ENCODE assay signal across 13 cellular contexts in genomic region chr12:69266045-69266635, GRCh38. TPM values are rescaled to one million over a fixed set of nuclear protein-coding genes. Genes with fewer than 3 reads are reported as not detected.
DNase-seq lines count a peak whose midpoint lies in the region; ATAC-seq and TF ChIP-seq lines count a peak whose summit lies in the region.
"Had no signal": no experiment of that assay in that cellular context is flagged by ENCODE, and none has a peak within 500 bp of the region (broad histone marks: within the 10 kb centered on the region; RNA-seq: fewer than 3 reads in every experiment).

No MANE protein-coding gene starts in this region.

- no peak for DNase-seq in activated CD4-positive, alpha-beta T cell treated with anti-CD3 and anti-CD28 coated beads for 36 hours
- no peak for DNase-seq in activated CD4-positive, alpha-beta T cell treated with anti-CD3 and anti-CD28 coated beads for 4 hours
- DNase-seq in SW480 (ENCODE audit: low spot score), result peak; percentile 11
- peak; percentile 72 to 79 for DNase-seq in fibroblast of lung (ENCODE audit: low read depth in 2 of 2)
- DNase-seq in cortex of kidney (lab: John Stamatoyannopoulos, UW), result no peak
- DNase-seq in GM19240 (ENCODE audit: insufficient read length, low spot score), result no peak
- DNase-seq in NCI-H146 treated with DMSO at 0.1 percent for 48 hours (lab: John Stamatoyannopoulos, UW; ENCODE audit: unreplicated experiment), result no peak
- DNase-seq: activated naive CD4-positive, alpha-beta T cell treated with anti-CD3 and anti-CD28 coated beads, Interleukin-2, amount 50 U/mL, for 16 hours; effector CD4-positive, alpha-beta T cell; NCI-H1417 treated with DMSO at 0.1 percent for 48 hours; thyroid gland had no signal

- H3K27me3 ChIP-seq in fibroblast of lung (ENCODE audit: control insufficient read depth, insufficient read depth, low read length), result no peaks in the 10 kb centered on the region
- no peaks in the 10 kb centered on the region for H3K27me3 ChIP-seq in skeletal muscle satellite cell (ENCODE audit: control insufficient read depth, insufficient read depth, low read length)
- H3K27me3 ChIP-seq: thyroid gland had no signal

- no peak overlapping the region for H3K27ac ChIP-seq in fibroblast of lung (ENCODE audit: insufficient read depth, low read length)
- H3K27ac ChIP-seq: thyroid gland had no signal

- no peaks in the 10 kb centered on the region for H3K4me1 ChIP-seq in fibroblast of lung (ENCODE audit: control insufficient read depth, extremely low read depth, insufficient read depth, low read length)
- peaks cover 12% of the 10 kb centered on the region for H3K4me1 ChIP-seq in skeletal muscle satellite cell (ENCODE audit: control insufficient read depth, insufficient read depth, low read length)
- H3K4me1 ChIP-seq: thyroid gland had no signal

- peak overlapping the region; percentile 1 for H3K27ac Mint-ChIP-seq in activated CD4-positive, alpha-beta T cell treated with anti-CD3 and anti-CD28 coated beads for 36 hours

- CTCF ChIA-PET in activated CD4-positive, alpha-beta T cell treated with anti-CD3 and anti-CD28 coated beads for 36 hours (lab: Charles Lee), result interaction anchor here (0.7 to 3.4 kb wide), 5 partner anchors 9 to 111 kb away, joined by 3 to 26 read pairs (median 7); no protein-coding TSS in a partner anchor

- H3K4me1 Mint-ChIP-seq in activated CD4-positive, alpha-beta T cell treated with anti-CD3 and anti-CD28 coated beads for 36 hours, result peaks cover 16% of the 10 kb centered on the region

- H3K4me2 ChIP-seq in fibroblast of lung (ENCODE audit: extremely low read depth, insufficient read depth, low read length), result no peak overlapping the region
- peak overlapping the region; percentile 58 for H3K4me2 ChIP-seq in skeletal muscle satellite cell (ENCODE audit: low read length)

- no peak overlapping the region for H2AFZ ChIP-seq in fibroblast of lung (ENCODE audit: low read length)

- no peaks in the 10 kb centered on the region for H3K9me3 ChIP-seq in fibroblast of lung (ENCODE audit: control insufficient read depth, insufficient read depth, low read depth, low read length)
- H3K9me3 ChIP-seq in skeletal muscle satellite cell (replicated peaks; ENCODE audit: low read length), result no peaks in the 10 kb centered on the region
- H3K9me3 ChIP-seq: thyroid gland had no signal

- POLR2A ChIA-PET in activated CD4-positive, alpha-beta T cell treated with anti-CD3 and anti-CD28 coated beads for 36 hours (lab: Charles Lee), result interaction anchor here (0.6 kb wide), 1 partner anchor 27 kb away, joined by 10 read pairs; no protein-coding TSS in a partner anchor

- H3K9ac ChIP-seq in fibroblast of lung (ENCODE audit: insufficient read depth, low read length) (no peak overlapping the region), skeletal muscle satellite cell (ENCODE audit: low read depth, low read length) (no peak overlapping the region)

- no peaks in the 10 kb centered on the region for H3K9me3 Mint-ChIP-seq in activated CD4-positive, alpha-beta T cell treated with anti-CD3 and anti-CD28 coated beads for 36 hours (ENCODE audit: low read depth)

- H3K4me3 ChIP-seq in fibroblast of lung (replicated peaks in 1 of 4; ENCODE audit: control extremely low read depth in 1 of 4, insufficient read depth in 1 of 4, low read depth in 3 of 4, low read length in 4 of 4) (no peak overlapping the region), skeletal muscle satellite cell (ENCODE audit: low read length) (no peak overlapping the region)
- H3K4me3 ChIP-seq: thyroid gland had no signal

- TF ChIP-seq CTCF in fibroblast of lung (conservative IDR thresholded peaks at IDR 0.05 in 1 of 2, IDR thresholded peaks at IDR 0.05 in 1 of 2; ENCODE audit: low read depth in 1 of 2, low read length in 2 of 2), result no peak

- peaks cover 37% of the 10 kb centered on the region for H3K36me3 Mint-ChIP-seq in activated CD4-positive, alpha-beta T cell treated with anti-CD3 and anti-CD28 coated beads for 36 hours (ENCODE audit: low read depth)

- no peaks in the 10 kb centered on the region for H3K79me2 ChIP-seq in fibroblast of lung (ENCODE audit: control insufficient read depth, insufficient read depth, low read length)

- H3K36me3 ChIP-seq in fibroblast of lung (ENCODE audit: control insufficient read depth, insufficient read depth, low read length), result peaks cover 9% of the 10 kb centered on the region
- peaks cover 53% of the 10 kb centered on the region for H3K36me3 ChIP-seq in skeletal muscle satellite cell (ENCODE audit: insufficient read depth, low read length)

- H3K27me3 Mint-ChIP-seq in activated CD4-positive, alpha-beta T cell treated with anti-CD3 and anti-CD28 coated beads for 36 hours, result no peaks in the 10 kb centered on the region

- peak; percentile 68 for ATAC-seq in activated CD4-positive, alpha-beta T cell treated with anti-CD3 and anti-CD28 coated beads for 36 hours
- ATAC-seq: sciatic nerve had no signal

- H4K20me1 ChIP-seq in fibroblast of lung (ENCODE audit: control insufficient read depth, extremely low read depth, insufficient read depth, low read length), result no peaks in the 10 kb centered on the region

- intact Hi-C loops in activated CD4-positive, alpha-beta T cell treated with anti-CD3 and anti-CD28 coated beads for 36 hours (cut with DNase I, micrococcal nuclease), result loop anchor here in 1 of 2 experiments (10.0 kb wide), 1 partner anchor 431 kb away; no protein-coding TSS in a partner anchor

- no peak overlapping the region for H3K4me3 Mint-ChIP-seq in activated CD4-positive, alpha-beta T cell treated with anti-CD3 and anti-CD28 coated beads for 36 hours

RNA-seq across cellular contexts. Expression of gene CPSF6, which starts 26.8 kb away (rescaled TPM):
- 100 to 1,000 TPM; 107 to 109 TPM for total RNA-seq in activated CD4-positive, alpha-beta T cell treated with anti-CD3 and anti-CD28 coated beads for 36 hours
- total RNA-seq in fibroblast of lung, result 18.0 and 29.3 TPM in 2 replicates
- 43.2 and 54.4 TPM in 2 replicates for polyA plus RNA-seq in fibroblast of lung
- 51.6 and 54.9 TPM in 2 replicates for polyA plus RNA-seq in fibroblast of lung (2012)
- polyA minus RNA-seq in fibroblast of lung (ENCODE audit: low replicate concordance), result 18.1 and 32.9 TPM in 2 replicates
- 18.6 and 19.3 TPM in 2 replicates for total RNA-seq in skeletal muscle satellite cell (2012; rRNA removed)

Comparison
In these comparisons a context has a peak if more than half of its experiments do, and no peak if none do; other contexts are left out.
1. DNase-seq: peak in SW480 (single experiment) and fibroblast of lung (2 of 2); none in activated CD4-positive, alpha-beta T cell treated with anti-CD3 and anti-CD28 coated beads for 36 hours (single experiment), activated CD4-positive, alpha-beta T cell treated with anti-CD3 and anti-CD28 coated beads for 4 hours (0 of 2), cortex of kidney (single experiment), GM19240 (single experiment) and NCI-H146 treated with DMSO at 0.1 percent for 48 hours (single experiment).